ENCODE assay signal across 16 cellular contexts in the genomic region with DNA sequence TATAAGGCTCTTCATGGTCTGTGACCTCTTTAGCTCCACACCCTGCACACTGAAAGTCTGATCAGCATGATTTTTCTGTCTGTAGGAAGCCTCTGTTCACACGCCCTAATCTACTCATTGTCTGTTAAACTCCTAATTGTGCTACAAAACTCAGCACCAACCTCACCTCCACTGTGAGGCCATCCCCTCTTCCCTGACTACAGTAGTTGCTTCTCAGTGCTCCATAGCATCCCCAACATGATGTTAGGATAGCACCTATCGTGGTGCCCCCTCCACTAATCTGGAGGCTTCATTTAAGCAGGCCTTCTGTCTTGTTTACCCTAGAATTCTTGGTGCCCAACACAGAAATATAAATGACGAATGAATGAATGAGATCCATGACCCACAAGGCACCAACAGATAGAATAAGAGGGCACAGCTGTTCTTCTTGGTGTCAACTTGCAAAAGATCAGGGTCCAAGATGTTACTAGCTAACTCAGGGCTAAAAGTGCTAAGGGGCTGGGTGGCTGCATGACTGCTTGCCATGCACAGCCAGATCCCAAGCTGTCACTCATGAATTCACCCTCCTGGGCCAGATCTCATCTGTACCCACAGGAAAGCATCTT. TPM values are rescaled to one million over a fixed set of nuclear protein-coding genes. Genes with fewer than 3 reads are reported as not detected.
DNase-seq lines count a peak whose midpoint lies in the region; ATAC-seq and TF ChIP-seq lines count a peak whose summit lies in the region.
"Had no signal": no experiment of that assay in that cellular context is flagged by ENCODE, and none has a peak within 500 bp of the region (broad histone marks: within the 10 kb centered on the region; RNA-seq: fewer than 3 reads in every experiment).

No MANE protein-coding gene starts in this region.

- peak overlapping the region; percentile 97 for H3K18ac ChIP-seq in IMR-90 (ENCODE audit: low read depth, low read length)

- H2AFZ ChIP-seq in IMR-90 (replicated peaks; ENCODE audit: low read length, poor library complexity) = no peak overlapping the region

- peak overlapping the region; percentile 97 for H2AK5ac ChIP-seq in IMR-90 (ENCODE audit: low read depth, low read length)

- H3K9me1 ChIP-seq in IMR-90 (ENCODE audit: insufficient read depth, low read length) = peaks cover 32% of the 10 kb centered on the region

- TF ChIP-seq CTCF in GM12875 (IDR thresholded peaks at IDR 0.05; ENCODE audit: borderline replicate concordance, insufficient read depth, low read depth, low read length) (no peak), IMR-90 (conservative IDR thresholded peaks at IDR 0.05; ENCODE audit: low read depth, low read length) (no peak)

- peak overlapping the region; percentile 95 for H3K14ac ChIP-seq in IMR-90 (replicated peaks; ENCODE audit: low read depth, low read length)

- H4K91ac ChIP-seq in IMR-90 (ENCODE audit: insufficient read depth, low read depth, low read length) = peak overlapping the region; percentile 96

- TF ChIP-seq RAD21 in IMR-90 (IDR thresholded peaks at IDR 0.05; ENCODE audit: low read length) = no peak

- H3K4me1 Mint-ChIP-seq in activated T-helper 2 cell treated with anti-CD3 and anti-CD28 coated beads, Interferon-gamma antibody, Interleukin-2, Interleukin-4, amounts not matched to agents 10 μg/mL and 5 μg/mL and 100 μg/mL, durations not matched to agents 14 hours and 24 hours and 36 hours (ENCODE audit: low read depth) = peaks cover 55% of the 10 kb centered on the region
- H3K4me1 Mint-ChIP-seq in natural killer cell treated with Interleukin-12 subunit alpha and Interleukin-12 subunit beta and Interleukin-15 and Interleukin-18, amount 100 ng/mL, for 72 hours (ENCODE audit: low read depth in 2 of 2) = peaks cover 48 to 58% of the 10 kb centered on the region in 2 donors
- peaks cover 9% of the 10 kb centered on the region for H3K4me1 Mint-ChIP-seq in activated T-helper 17 cell treated with anti-CD3 and anti-CD28 coated beads, Interleukin-2, amount 50 U/mL, for 72 hours

- H4K5ac ChIP-seq in IMR-90 (ENCODE audit: low read depth, low read length) = peak overlapping the region; percentile 89

- ATAC-seq in IMR-90 (ENCODE audit: low read depth) = no peak
- ATAC-seq in natural killer cell treated with Interleukin-12 subunit alpha and Interleukin-12 subunit beta and Interleukin-15 and Interleukin-18, amount 100 ng/mL, for 72 hours = no peak
- ATAC-seq in activated T-helper 17 cell treated with anti-CD3 and anti-CD28 coated beads, Interleukin-2, amount 50 U/mL, for 72 hours (replicated peaks) = no peak
- no peak for ATAC-seq in GM21515 (IDR thresholded peaks at IDR 0.05; ENCODE audit: unreplicated experiment)
- ATAC-seq: sciatic nerve had no signal

- peak overlapping the region; percentile 47 for H2AK9ac ChIP-seq in IMR-90 (replicated peaks; ENCODE audit: low read depth, low read length, poor library complexity)

- peak overlapping the region; percentile 47 for H3K9ac ChIP-seq in IMR-90 (ENCODE audit: low read depth, low read length)

- peak overlapping the region; percentile 20 to 89; a peak in 3 of 4 replicates for H4K8ac ChIP-seq in IMR-90 (ENCODE audit: low read depth in 2 of 2, low read length in 2 of 2)

- H3K4me3 Mint-ChIP-seq in activated T-helper 2 cell treated with anti-CD3 and anti-CD28 coated beads, Interferon-gamma antibody, Interleukin-2, Interleukin-4, amounts not matched to agents 10 μg/mL and 5 μg/mL and 100 μg/mL, durations not matched to agents 14 hours and 24 hours and 36 hours (ENCODE audit: low read depth) = peak overlapping the region; percentile 31
- H3K4me3 Mint-ChIP-seq in natural killer cell treated with Interleukin-12 subunit alpha and Interleukin-12 subunit beta and Interleukin-15 and Interleukin-18, amount 100 ng/mL, for 72 hours = peak overlapping the region; percentile 38
- H3K4me3 Mint-ChIP-seq in activated T-helper 17 cell treated with anti-CD3 and anti-CD28 coated beads, Interleukin-2, amount 50 U/mL, for 72 hours = no peak overlapping the region
- H3K4me3 Mint-ChIP-seq: activated naive CD4-positive, alpha-beta T cell treated with anti-CD3 and anti-CD28 coated beads, Interleukin-2, amount 10 ng/mL, durations not matched to agents 7 days and 5 days had no signal

- POLR2A ChIA-PET in IMR-90 (lab: Charles Lee; ENCODE audit: unreplicated experiment) = interaction anchor here (0.9 kb wide), 1 partner anchor 48 kb away, joined by 3 read pairs; no protein-coding TSS in a partner anchor

- H3K27ac Mint-ChIP-seq in activated T-helper 2 cell treated with anti-CD3 and anti-CD28 coated beads, Interferon-gamma antibody, Interleukin-2, Interleukin-4, amounts not matched to agents 10 μg/mL and 5 μg/mL and 100 μg/mL, durations not matched to agents 14 hours and 24 hours and 36 hours = peak overlapping the region; percentile 78
- peak overlapping the region; percentile 12 to 18 for H3K27ac Mint-ChIP-seq in natural killer cell treated with Interleukin-12 subunit alpha and Interleukin-12 subunit beta and Interleukin-15 and Interleukin-18, amount 100 ng/mL, for 72 hours
- H3K27ac Mint-ChIP-seq in activated T-helper 17 cell treated with anti-CD3 and anti-CD28 coated beads, Interleukin-2, amount 50 U/mL, for 72 hours = no peak overlapping the region
- H3K27ac Mint-ChIP-seq: activated naive CD4-positive, alpha-beta T cell treated with anti-CD3 and anti-CD28 coated beads, Interleukin-2, amount 10 ng/mL, durations not matched to agents 7 days and 5 days had no signal

- peaks cover 35% of the 10 kb centered on the region for H3K27me3 Mint-ChIP-seq in activated T-helper 2 cell treated with anti-CD3 and anti-CD28 coated beads, Interferon-gamma antibody, Interleukin-2, Interleukin-4, amounts not matched to agents 10 μg/mL and 5 μg/mL and 100 μg/mL, durations not matched to agents 14 hours and 24 hours and 36 hours (ENCODE audit: low read depth)
- H3K27me3 Mint-ChIP-seq in natural killer cell treated with Interleukin-12 subunit alpha and Interleukin-12 subunit beta and Interleukin-15 and Interleukin-18, amount 100 ng/mL, for 72 hours = no peaks in the 10 kb centered on the region
- H3K27me3 Mint-ChIP-seq in activated T-helper 17 cell treated with anti-CD3 and anti-CD28 coated beads, Interleukin-2, amount 50 U/mL, for 72 hours = peaks cover 21% of the 10 kb centered on the region

- 0 out of 4 replicates have a peak, but pooled peaks cover 0 to 8% of the 10 kb centered on the region in 2 experiments for H3K79me1 ChIP-seq in IMR-90 (ENCODE audit: low read depth in 1 of 2, low read length in 2 of 2)

- no peaks in the 10 kb centered on the region for H3K36me3 Mint-ChIP-seq in activated T-helper 2 cell treated with anti-CD3 and anti-CD28 coated beads, Interferon-gamma antibody, Interleukin-2, Interleukin-4, amounts not matched to agents 10 μg/mL and 5 μg/mL and 100 μg/mL, durations not matched to agents 14 hours and 24 hours and 36 hours (ENCODE audit: low read depth)
- H3K36me3 Mint-ChIP-seq in natural killer cell treated with Interleukin-12 subunit alpha and Interleukin-12 subunit beta and Interleukin-15 and Interleukin-18, amount 100 ng/mL, for 72 hours = no peaks in the 10 kb centered on the region
- H3K36me3 Mint-ChIP-seq in activated T-helper 17 cell treated with anti-CD3 and anti-CD28 coated beads, Interleukin-2, amount 50 U/mL, for 72 hours (ENCODE audit: low read depth) = no peaks in the 10 kb centered on the region
- H3K36me3 Mint-ChIP-seq: activated naive CD4-positive, alpha-beta T cell treated with anti-CD3 and anti-CD28 coated beads, Interleukin-2, amount 10 ng/mL, durations not matched to agents 7 days and 5 days had no signal

- H2BK15ac ChIP-seq in IMR-90 (ENCODE audit: low read depth, low read length) = peak overlapping the region; percentile 97

- BruUV-seq in IMR-90 (replicated peaks; lab: Mats Ljungman, UMichigan) = no TSS peak

- peaks cover 43% of the 10 kb centered on the region for H3K4me1 ChIP-seq in IMR-90 (ENCODE audit: control insufficient read depth, insufficient read depth, low read length)

- peak overlapping the region; percentile 86 for H3K27ac ChIP-seq in IMR-90 (ENCODE audit: insufficient read depth, low read length)
- H3K27ac ChIP-seq: tibial artery had no signal

- in situ Hi-C loops in IMR-90 (cut with MboI; ENCODE audit: low sequenced_read_pairs) = no loop called here

- peak overlapping the region; percentile 98 for H2BK20ac ChIP-seq in IMR-90 (ENCODE audit: low read depth, low read length)

- H3K4ac ChIP-seq in IMR-90 (ENCODE audit: low read depth, low read length) = peak overlapping the region; percentile 98

- 55% methylated on average over 2 of the region's 3 CpGs; no CpG with 5 or more reads in 1 of the 2 experiments for WGBS in IMR-90 (ENCODE audit: extremely low coverage in 2 of 2, insufficient read length in 1 of 2), 2 experiments

- peak overlapping the region; percentile 76 for H3K4me2 ChIP-seq in IMR-90 (ENCODE audit: low read depth, low read length)

- H3K9me3 ChIP-seq in IMR-90 (ENCODE audit: control insufficient read depth, insufficient read depth, low read length) = no peaks in the 10 kb centered on the region
- H3K9me3 ChIP-seq: tibial artery had no signal

- H3K36me3 ChIP-seq in IMR-90 (ENCODE audit: control insufficient read depth, insufficient read depth, low read length) = no peaks in the 10 kb centered on the region
- H3K36me3 ChIP-seq: tibial artery had no signal

- dilution Hi-C loops in IMR-90 (cut with HindIII; ENCODE audit: low sequenced_read_pairs, unreplicated experiment) = no loop called here

- peak overlapping the region; percentile 81 for H2BK5ac ChIP-seq in IMR-90 (ENCODE audit: low read depth, low read length, poor library complexity, severe bottlenecking)

- H4K20me1 ChIP-seq in IMR-90 (ENCODE audit: insufficient read depth, low read length) = no peaks in the 10 kb centered on the region

- H3K9me3 Mint-ChIP-seq in activated T-helper 2 cell treated with anti-CD3 and anti-CD28 coated beads, Interferon-gamma antibody, Interleukin-2, Interleukin-4, amounts not matched to agents 10 μg/mL and 5 μg/mL and 100 μg/mL, durations not matched to agents 14 hours and 24 hours and 36 hours = no peaks in the 10 kb centered on the region
- peaks cover 2% of the 10 kb centered on the region for H3K9me3 Mint-ChIP-seq in natural killer cell treated with Interleukin-12 subunit alpha and Interleukin-12 subunit beta and Interleukin-15 and Interleukin-18, amount 100 ng/mL, for 72 hours
- no peaks in the 10 kb centered on the region for H3K9me3 Mint-ChIP-seq in activated T-helper 17 cell treated with anti-CD3 and anti-CD28 coated beads, Interleukin-2, amount 50 U/mL, for 72 hours
- H3K9me3 Mint-ChIP-seq: activated naive CD4-positive, alpha-beta T cell treated with anti-CD3 and anti-CD28 coated beads, Interleukin-2, amount 10 ng/mL, durations not matched to agents 7 days and 5 days had no signal

- intact Hi-C loops in IMR-90 (cut with micrococcal nuclease) = no loop called here
- intact Hi-C loops in activated T-helper 2 cell treated with anti-CD3 and anti-CD28 coated beads, Interferon-gamma antibody, Interleukin-2, Interleukin-4, amounts not matched to agents 10 μg/mL and 5 μg/mL and 100 μg/mL, durations not matched to agents 14 hours and 24 hours and 36 hours (cut with micrococcal nuclease) = loop anchor here (1.0 kb wide), 5 partner anchors 10 to 121 kb away; no protein-coding TSS in a partner anchor

- H3K27me3 ChIP-seq in IMR-90 (ENCODE audit: control insufficient read depth, insufficient read depth, low read length) = no peaks in the 10 kb centered on the region
- H3K27me3 ChIP-seq: tibial artery had no signal

- DNase-seq in IMR-90 (no peak), NCI-H2171 treated with DMSO at 0.1 percent for 48 hours (lab: John Stamatoyannopoulos, UW) (no peak)
- no peak for DNase-seq in activated T-helper 2 cell treated with anti-CD3 and anti-CD28 coated beads, Interferon-gamma antibody, Interleukin-2, Interleukin-4, amounts not matched to agents 10 μg/mL and 5 μg/mL and 100 μg/mL, durations not matched to agents 14 hours and 24 hours and 36 hours (ENCODE audit: low spot score)
- no peak for DNase-seq in natural killer cell treated with Interleukin-12 subunit alpha and Interleukin-12 subunit beta and Interleukin-15 and Interleukin-18, amount 100 ng/mL, for 72 hours (ENCODE audit: low spot score)
- DNase-seq: activated naive CD4-positive, alpha-beta T cell treated with anti-CD3 and anti-CD28 coated beads, Interleukin-2, amount 10 ng/mL, durations not matched to agents 7 days and 5 days; DMS153; hypothalamus; left cardiac atrium; MM.1S; NCI-H187 treated with DMSO at 0.1 percent for 48 hours; stimulated activated CD4-positive, alpha-beta T cell treated with anti-CD3 and anti-CD28 coated beads, Interleukin-2, amount 100 ng/mL, for 48 hours; tibial artery had no signal

- peak overlapping the region; percentile 63 for H3K56ac ChIP-seq in IMR-90 (ENCODE audit: extremely low read depth, insufficient read depth, low read length)

- H3K4me3 ChIP-seq in GM12875 (ENCODE audit: low read depth, low read length) (peak overlapping the region; percentile 83), IMR-90 (ENCODE audit: insufficient read depth, low read depth, low read length) (no peak overlapping the region)
- H3K4me3 ChIP-seq: tibial artery had no signal

- CTCF ChIA-PET in IMR-90 (lab: Yijun Ruan, JAX) = interaction anchor here (0.6 kb wide), 1 partner anchor 28 kb away, joined by 3 read pairs; no protein-coding TSS in a partner anchor

- peak overlapping the region; percentile 98 for H2BK120ac ChIP-seq in IMR-90 (ENCODE audit: low read depth, low read length)

- no peak for TF ChIP-seq POLR2A in IMR-90 (IDR thresholded peaks at IDR 0.05; ENCODE audit: low read depth, low read length)

- peak overlapping the region; percentile 94 for H3K23ac ChIP-seq in IMR-90 (ENCODE audit: low read depth, low read length)

RNA-seq across cellular contexts. Expression of gene HEG1, which starts 55.2 kb away (rescaled TPM):
- total RNA-seq in IMR-90 (2012; rRNA removed) = 23.9 and 25.6 TPM in 2 replicates
- polyA plus RNA-seq in IMR-90 (2012; rRNA removed) = 36.3 and 43.4 TPM in 2 replicates
- 26.1 and 37.9 TPM in 2 replicates for polyA plus RNA-seq in IMR-90 (2012; cell fraction: cytosol; rRNA removed)
- 30.7 and 53.5 TPM in 2 replicates for polyA plus RNA-seq in IMR-90 (2012; cell fraction: nucleus; rRNA removed; ENCODE audit: low replicate concordance)
- total RNA-seq in activated T-helper 2 cell treated with anti-CD3 and anti-CD28 coated beads, Interferon-gamma antibody, Interleukin-2, Interleukin-4, amounts not matched to agents 10 μg/mL and 5 μg/mL and 100 μg/mL, durations not matched to agents 14 hours and 24 hours and 36 hours = 58.0 and 59.1 TPM in 2 replicates
- 10 to 100 TPM; 14.6 to 47.0 TPM for total RNA-seq in natural killer cell treated with Interleukin-12 subunit alpha and Interleukin-12 subunit beta and Interleukin-15 and Interleukin-18, amount 100 ng/mL, for 72 hours
- total RNA-seq in activated T-helper 17 cell treated with anti-CD3 and anti-CD28 coated beads, Interleukin-2, amount 50 U/mL, for 72 hours = 1 to 10 TPM; 4.6 to 5.5 TPM
